ENCODE assay signal across 29 cellular contexts in genomic region chr14:60732840-60733483, GRCh38. TPM values are rescaled to one million over a fixed set of nuclear protein-coding genes. Genes with fewer than 3 reads are reported as not detected.
"Had no signal": no experiment of that assay in that cellular context is flagged by ENCODE, and none has a peak within 500 bp of the region (broad histone marks: within the 10 kb centered on the region; RNA-seq: fewer than 3 reads in every experiment).

No MANE protein-coding gene starts in this region.

- FAIRE-seq: colon, frontal cortex, pancreas had no signal

- H3K36me3 ChIP-seq: neutrophil, pancreas, suprapubic skin, transverse colon, upper lobe of right lung, vagina had no signal

- H3K4me3 Mint-ChIP-seq: memory B cell; nephron progenitor cell; stimulated activated naive CD8-positive, alpha-beta T cell treated with anti-CD3 and anti-CD28 coated beads, Interleukin-15, amount 100 ng/mL, for 72 hours had no signal

- DNase-seq: dorsolateral prefrontal cortex; effector CD4-positive, alpha-beta T cell; hypothalamus; immature natural killer cell; islet precursor cell; kidney glomerular epithelial cell; left colon; midbrain; naive thymus-derived CD4-positive, alpha-beta T cell; nephron progenitor cell; pancreas; retina; stimulated activated CD4-positive, alpha-beta T cell treated with anti-CD3 and anti-CD28 coated beads, Interleukin-12 subunit alpha, Interleukin-12 subunit beta, amount 100 ng/mL, for 4 hours; stimulated activated CD4-positive, alpha-beta T cell treated with anti-CD3 and anti-CD28 coated beads, Interleukin-1b, Interleukin-23, amount 100 ng/mL, for 48 hours; stimulated activated CD4-positive, alpha-beta T cell treated with anti-CD3 and anti-CD28 coated beads, Interleukin-4, amount 100 ng/mL, for 1 hour; stimulated activated CD8-positive, alpha-beta memory T cell treated with anti-CD3 and anti-CD28 coated beads, Interleukin-4, amount 100 ng/mL, for 48 hours; stimulated activated naive CD4-positive, alpha-beta T cell; stimulated activated naive CD8-positive, alpha-beta T cell treated with anti-CD3 and anti-CD28 coated beads, Interleukin-15, amount 100 ng/mL, for 72 hours; transverse colon; upper lobe of right lung had no signal

- H3K27ac Mint-ChIP-seq: immature natural killer cell; memory B cell; naive thymus-derived CD4-positive, alpha-beta T cell; nephron progenitor cell; stimulated activated naive CD8-positive, alpha-beta T cell treated with anti-CD3 and anti-CD28 coated beads, Interleukin-15, amount 100 ng/mL, for 72 hours had no signal

- H3K9me3 Mint-ChIP-seq: memory B cell; stimulated activated naive CD8-positive, alpha-beta T cell treated with anti-CD3 and anti-CD28 coated beads, Interleukin-15, amount 100 ng/mL, for 72 hours had no signal

- H3K27ac ChIP-seq: dorsolateral prefrontal cortex, neutrophil, pancreas, suprapubic skin, transverse colon, upper lobe of right lung, vagina had no signal

- H3K27me3 ChIP-seq: dorsolateral prefrontal cortex, pancreas, vagina had no signal

- H3K4me2 ChIP-seq: smooth muscle cell had no signal

- H3K9me3 ChIP-seq: neutrophil, pancreas, suprapubic skin, transverse colon, upper lobe of right lung, vagina had no signal

- ATAC-seq: left colon; naive thymus-derived CD4-positive, alpha-beta T cell; pancreas; sciatic nerve; stimulated activated naive CD8-positive, alpha-beta T cell treated with anti-CD3 and anti-CD28 coated beads, Interleukin-15, amount 100 ng/mL, for 72 hours; upper lobe of right lung had no signal

- H3K4me3 ChIP-seq: lung, pancreas, smooth muscle cell, suprapubic skin, transverse colon, upper lobe of right lung, vagina had no signal

RNA-seq across cellular contexts. Expression of gene SIX4, which starts 8.8 kb away (rescaled TPM):
- polyA plus RNA-seq: immature natural killer cell; naive thymus-derived CD4-positive, alpha-beta T cell had no signal
